In genomic region chr12:92363295-92364146, GRCh38 we compare ENCODE assay signal across 8 cellular contexts.
DNase-seq lines count a peak whose midpoint lies in the region; ATAC-seq, FAIRE-seq and TF ChIP-seq lines count a peak whose summit lies in the region.

No MANE protein-coding gene starts in this region.

- intact Hi-C loops in GM12878 (cut with micrococcal nuclease; ENCODE audit: unreplicated experiment) (loop anchor here (1.0 to 5.0 kb wide), 11 partner anchors 41 to 227 kb away; partner anchors contain the start of gene BTG1), lower lobe of right lung (cut with DNase I) (no loop called here)

- peak overlapping the region; percentile 45 for H2AFZ ChIP-seq in GM12878 (ENCODE audit: control insufficient read depth, low read depth, low read length)

- H3K4me3 Mint-ChIP-seq in stimulated activated memory B cell treated with anti-CD40 and anti-IgM and Interleukin-4, amounts not matched to agents 10 μg/mL and 1 μg/mL and 100 μg/mL, for 72 hours = peak overlapping the region; percentile 82

- peak; percentile 83 for TF ChIP-seq POLR2A in GM12878 (IDR thresholded peaks at IDR 0.05; ENCODE audit: low read depth, low read length)

- in situ Hi-C loops in GM12878 (cut with MboI) = no loop called here

- peaks cover 17% of the 10 kb centered on the region; the same call in 1 of the 2 replicates for H3K4me1 ChIP-seq in GM12878 (ENCODE audit: control insufficient read depth, insufficient read depth, low read length)
- H3K4me1 ChIP-seq in lower lobe of right lung = no peaks in the 10 kb centered on the region

- H3K9me3 Mint-ChIP-seq in stimulated activated memory B cell treated with anti-CD40 and anti-IgM and Interleukin-4, amounts not matched to agents 10 μg/mL and 1 μg/mL and 100 μg/mL, for 72 hours = peaks cover 3% of the 10 kb centered on the region

- no peaks in the 10 kb centered on the region for H3K27me3 ChIP-seq in GM12878 (replicated peaks in 1 of 2; ENCODE audit: control insufficient read depth in 2 of 2, insufficient read depth in 2 of 2, low read length in 1 of 2)
- no peaks in the 10 kb centered on the region for H3K27me3 ChIP-seq in lower lobe of right lung (ENCODE audit: low read depth)

- peaks cover 20% of the 10 kb centered on the region for H3K79me2 ChIP-seq in GM12878 (ENCODE audit: control insufficient read depth, insufficient read depth, low read length)

- H4K20me1 ChIP-seq in GM12878 (ENCODE audit: control insufficient read depth, insufficient read depth) = no peaks in the 10 kb centered on the region

- H3K9ac ChIP-seq in SK-N-MC (ENCODE audit: insufficient read length) (peak overlapping the region; percentile 14), GM12878 (ENCODE audit: control insufficient read depth, insufficient read depth, low read length) (peak overlapping the region; percentile 85)

- peak; percentile 38 to 61 (median 56) for DNase-seq in stimulated activated naive CD4-positive, alpha-beta T cell (lab: John Stamatoyannopoulos, UW)
- DNase-seq in stimulated activated naive CD4-positive, alpha-beta T cell treated with Interleukin-2 at 50 U/mL for 16 hours (lab: John Stamatoyannopoulos, UW) = no peak
- DNase-seq in SK-N-MC (ENCODE audit: low read depth, low spot score) (peak; percentile 34), GM12878 (ENCODE audit: low read depth, low spot score) (peak; percentile 96), lower lobe of right lung (peak; percentile 53), frontal cortex (ENCODE audit: low spot score in 2 of 2) (no peak)

- H3K27ac ChIP-seq in SK-N-MC (peak overlapping the region; percentile 55), GM12878 (ENCODE audit: control insufficient read depth, insufficient read depth) (peak overlapping the region; percentile 99), lower lobe of right lung (peak overlapping the region; percentile 65)

- TF ChIP-seq CTCF in GM12878 (IDR thresholded peaks at IDR 0.05 in 2 of 3, conservative IDR thresholded peaks at IDR 0.05 in 1 of 3; ENCODE audit: control insufficient read depth in 2 of 3, extremely low read depth in 1 of 3, insufficient read depth in 1 of 3, low read depth in 3 of 3, low read length in 3 of 3) (no peak), lower lobe of right lung (IDR thresholded peaks at IDR 0.05) (no peak)

- TSS peak; percentile 95 for BruUV-seq in GM12878 (replicated peaks; lab: Mats Ljungman, UMichigan)

- H3K36me3 ChIP-seq in SK-N-MC (ENCODE audit: insufficient read depth, low read length) (no peaks in the 10 kb centered on the region), GM12878 (ENCODE audit: control insufficient read depth in 2 of 2, insufficient read depth in 2 of 2, low read length in 1 of 2) (no peaks in the 10 kb centered on the region), lower lobe of right lung (no peaks in the 10 kb centered on the region)

- peak overlapping the region; percentile 90 for H3K4me2 ChIP-seq in GM12878 (ENCODE audit: control insufficient read depth, insufficient read depth)

- FAIRE-seq in GM12878 (lab: Jason Lieb, UNC) = peak; percentile 88
- FAIRE-seq in frontal cortex (lab: Jason Lieb, UNC) = no peak

- no peaks in the 10 kb centered on the region for H3K27me3 Mint-ChIP-seq in stimulated activated memory B cell treated with anti-CD40 and anti-IgM and Interleukin-4, amounts not matched to agents 10 μg/mL and 1 μg/mL and 100 μg/mL, for 72 hours

- POLR2A ChIA-PET in GM12878 (lab: Charles Lee) = interaction anchor here (0.7 to 4.4 kb wide), 31 partner anchors 11 to 322 kb away, joined by 3 to 40 read pairs (median 4); partner anchors contain the start of gene BTG1

- H3K9me3 ChIP-seq in SK-N-MC (ENCODE audit: low read depth, low read length) = no peaks in the 10 kb centered on the region
- peaks cover 5% of the 10 kb centered on the region for H3K9me3 ChIP-seq in GM12878 (replicated peaks; ENCODE audit: control insufficient read depth, insufficient read depth, low read length)
- no peaks in the 10 kb centered on the region for H3K9me3 ChIP-seq in lower lobe of right lung

- peak overlapping the region; percentile 58 for H3K4me3 ChIP-seq in SK-N-MC
- peak overlapping the region; percentile 62 for H3K4me3 ChIP-seq in GM12878
- H3K4me3 ChIP-seq in lower lobe of right lung = peak overlapping the region; percentile 39

- RAD21 ChIA-PET in GM12878 (lab: Charles Lee; ENCODE audit: unreplicated experiment) = interaction anchor here (0.8 to 4.8 kb wide), 51 partner anchors 35 to 982 kb away, joined by 3 to 71 read pairs (median 5); partner anchors contain the start of genes BTG1 and PLEKHG7

- peak; percentile 60 to 79; a peak in 3 of 4 replicates for TF ChIP-seq EP300 in GM12878 (IDR thresholded peaks at IDR 0.05; ENCODE audit: borderline replicate concordance in 1 of 2, control insufficient read depth in 1 of 2, low read depth in 2 of 2, low read length in 2 of 2)

- 0% methylated on average over 11 of the region's 11 CpGs for WGBS in GM12878 (ENCODE audit: insufficient coverage, insufficient replicate concordance, low lambda C conversion rate, missing lambda C conversion rate)

- peaks cover 7% of the 10 kb centered on the region for H3K36me3 Mint-ChIP-seq in stimulated activated memory B cell treated with anti-CD40 and anti-IgM and Interleukin-4, amounts not matched to agents 10 μg/mL and 1 μg/mL and 100 μg/mL, for 72 hours

- TF ChIP-seq RAD21 in GM12878 (IDR thresholded peaks at IDR 0.05; ENCODE audit: insufficient read depth, low read depth, low read length) = peak; percentile 12; the same call in 1 of the 2 replicates

- peaks cover 72% of the 10 kb centered on the region for H3K4me1 Mint-ChIP-seq in stimulated activated memory B cell treated with anti-CD40 and anti-IgM and Interleukin-4, amounts not matched to agents 10 μg/mL and 1 μg/mL and 100 μg/mL, for 72 hours

- peak; percentile 45 for ATAC-seq in HG03060 (IDR thresholded peaks at IDR 0.05; ENCODE audit: low read depth, unreplicated experiment)
- peak; percentile 82 for ATAC-seq in GM12878
- ATAC-seq in lower lobe of right lung = peak; percentile 54 to 77
- peak; percentile 89 for ATAC-seq in stimulated activated memory B cell treated with anti-CD40 and anti-IgM and Interleukin-4, amounts not matched to agents 10 μg/mL and 1 μg/mL and 100 μg/mL, for 72 hours

- H3K27ac Mint-ChIP-seq in stimulated activated memory B cell treated with anti-CD40 and anti-IgM and Interleukin-4, amounts not matched to agents 10 μg/mL and 1 μg/mL and 100 μg/mL, for 72 hours = peak overlapping the region; percentile 98

- SMC1A ChIA-PET in GM12878 (lab: Charles Lee; ENCODE audit: uncharacterized antibody, unreplicated experiment) = interaction anchor here (0.6 to 5.7 kb wide), 73 partner anchors 11 to 585 kb away, joined by 3 to 78 read pairs (median 5); partner anchors contain the start of gene BTG1

- CTCF ChIA-PET in GM12878 (lab: Yijun Ruan, JAX) = interaction anchor here (0.7 to 2.6 kb wide), 32 partner anchors 15 to 584 kb away, joined by 3 to 20 read pairs (median 4); no protein-coding TSS in a partner anchor

TF ChIP-seq in GM12878, 131 proteins besides CTCF, POLR2A, EP300 and RAD21 (continues in another document):
- TF ChIP-seq BMI1 (IDR thresholded peaks at IDR 0.05; ENCODE audit: borderline replicate concordance) (peak; percentile 48; the same call in 1 of the 2 replicates), NR2C1 (IDR thresholded peaks at IDR 0.05) (no peak; the same call in 1 of the 2 replicates), BCL3 (IDR thresholded peaks at IDR 0.05; ENCODE audit: borderline replicate concordance, insufficient read depth, low read depth, low read length, poor library complexity, severe bottlenecking) (peak; percentile 63), IRF3 (IDR thresholded peaks at IDR 0.05) (no peak), SREBF2 (IDR thresholded peaks at IDR 0.05; ENCODE audit: low read length) (no peak), NR2F1 (conservative IDR thresholded peaks at IDR 0.05) (peak; percentile 57), SP1 (IDR thresholded peaks at IDR 0.05; ENCODE audit: low read depth, low read length) (peak; percentile 57), GATAD2B (conservative IDR thresholded peaks at IDR 0.05; ENCODE audit: low read depth) (peak; percentile 78), SUZ12 (IDR thresholded peaks at IDR 0.05; ENCODE audit: unreplicated experiment) (no peak)
- TF ChIP-seq, protein P1, sequence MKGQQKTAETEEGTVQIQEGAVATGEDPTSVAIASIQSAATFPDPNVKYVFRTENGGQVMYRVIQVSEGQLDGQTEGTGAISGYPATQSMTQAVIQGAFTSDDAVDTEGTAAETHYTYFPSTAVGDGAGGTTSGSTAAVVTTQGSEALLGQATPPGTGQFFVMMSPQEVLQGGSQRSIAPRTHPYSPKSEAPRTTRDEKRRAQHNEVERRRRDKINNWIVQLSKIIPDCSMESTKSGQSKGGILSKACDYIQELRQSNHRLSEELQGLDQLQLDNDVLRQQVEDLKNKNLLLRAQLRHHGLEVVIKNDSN (IDR thresholded peaks at IDR 0.05; ENCODE audit: borderline replicate concordance, extremely low read length, insufficient read depth, low read depth, low read length) = no peak

Comparison
In these comparisons a context has a peak if more than half of its experiments do, and no peak if none do; other contexts are left out.
1. DNase-seq: peak in stimulated activated naive CD4-positive, alpha-beta T cell (6 of 6), SK-N-MC (single experiment), GM12878 (single experiment) and lower lobe of right lung (single experiment); none in stimulated activated naive CD4-positive, alpha-beta T cell treated with Interleukin-2 at 50 U/mL for 16 hours (single experiment) and frontal cortex (0 of 2).
2. Peak in every context shown above with its lines, with median percentiles within 50 percentile points of each other: ATAC-seq, H3K27ac ChIP-seq and H3K4me3 ChIP-seq.